ENCODE assay signal across 28 cellular contexts in the genomic region with DNA sequence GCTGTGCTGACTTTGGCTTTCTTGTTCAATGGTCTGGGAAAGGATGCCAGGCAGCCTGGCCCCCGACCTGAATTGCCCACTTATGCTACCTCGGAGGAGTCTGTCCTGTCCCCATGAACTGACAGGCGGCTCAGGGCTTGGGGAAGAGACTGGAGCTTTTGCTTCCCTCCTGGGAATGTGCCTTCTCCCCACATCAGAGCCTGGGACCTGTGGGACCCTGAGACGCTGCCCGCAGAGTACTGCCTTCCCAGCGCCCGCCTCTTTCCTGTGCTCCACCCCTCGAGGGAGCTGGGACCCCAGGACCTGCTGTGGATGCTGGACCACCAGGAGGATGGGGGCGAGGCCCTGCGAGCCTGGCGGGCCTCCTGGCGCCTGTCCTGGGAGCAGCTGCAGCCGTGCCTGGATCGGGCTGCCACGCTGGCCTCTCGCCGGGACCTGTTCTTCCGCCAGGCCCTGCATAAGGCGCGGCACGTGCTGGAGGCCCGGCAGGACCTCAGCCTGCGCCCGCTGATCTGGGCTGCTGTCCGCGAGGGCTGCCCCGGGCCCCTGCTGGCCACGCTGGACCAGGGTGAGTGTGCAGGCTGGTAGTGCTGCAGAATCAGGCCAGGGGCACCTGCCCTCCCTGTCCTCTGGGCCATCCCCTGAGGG.
"Had no signal": no experiment of that assay in that cellular context is flagged by ENCODE, and none has a peak within 500 bp of the region (broad histone marks: within the 10 kb centered on the region; RNA-seq: fewer than 3 reads in every experiment).

No MANE protein-coding gene starts in this region.

- H3K9me3 Mint-ChIP-seq: activated CD4-positive, alpha-beta memory T cell treated with anti-CD3 and anti-CD28 coated beads, Interleukin-2, amount 10 ng/mL, durations not matched to agents 7 days and 5 days; activated CD4-positive, alpha-beta T cell treated with anti-CD3 and anti-CD28 coated beads, Interleukin-2, amount 10 ng/mL, durations not matched to agents 7 days and 5 days; activated naive CD4-positive, alpha-beta T cell treated with anti-CD3 and anti-CD28 coated beads, Interleukin-2, amount 50 U/mL, for 72 hours; activated T-cell treated with anti-CD3 and anti-CD28 coated beads, Interleukin-2, amount 50 U/mL, for 72 hours; natural killer cell treated with Interleukin-12 subunit alpha and Interleukin-12 subunit beta and Interleukin-15 and Interleukin-18, amount 100 ng/mL, for 72 hours; stimulated activated naive B cell treated with anti-CD40 and anti-IgM and Interleukin-4, amounts not matched to agents 10 μg/mL and 1 μg/mL and 100 μg/mL, for 72 hours had no signal

- H3K36me3 ChIP-seq: breast epithelium had no signal

- H3K4me3 ChIP-seq: breast epithelium, esophagus squamous epithelium, lower lobe of right lung, sigmoid colon, smooth muscle cell, stomach, thyroid gland, upper lobe of left lung had no signal

- H3K27me3 Mint-ChIP-seq: activated CD4-positive, alpha-beta memory T cell treated with anti-CD3 and anti-CD28 coated beads, Interleukin-2, amount 10 ng/mL, durations not matched to agents 7 days and 5 days; activated CD4-positive, alpha-beta T cell treated with anti-CD3 and anti-CD28 coated beads, Interleukin-2, amount 10 ng/mL, durations not matched to agents 7 days and 5 days; natural killer cell treated with Interleukin-12 subunit alpha and Interleukin-12 subunit beta and Interleukin-15 and Interleukin-18, amount 100 ng/mL, for 72 hours; stimulated activated naive B cell treated with anti-CD40 and anti-IgM and Interleukin-4, amounts not matched to agents 10 μg/mL and 1 μg/mL and 100 μg/mL, for 72 hours; T-helper 17 cell had no signal

- H3K9me3 ChIP-seq: breast epithelium, esophagus squamous epithelium, lower lobe of right lung, sigmoid colon, stomach, thyroid gland, upper lobe of left lung had no signal

- DNase-seq: activated CD4-positive, alpha-beta memory T cell treated with anti-CD3 and anti-CD28 coated beads, Interleukin-2, amount 10 ng/mL, durations not matched to agents 7 days and 5 days; activated CD4-positive, CD25-positive, alpha-beta regulatory T cell treated with anti-CD3 and anti-CD28 coated beads, Interleukin-2, amount 50 U/mL, for 72 hours; activated naive CD4-positive, alpha-beta T cell; activated T-cell treated with anti-CD3 and anti-CD28 coated beads, Interleukin-2, amount 50 U/mL, for 72 hours; central memory CD4-positive, alpha-beta T cell; dermis blood vessel endothelial cell; effector CD4-positive, alpha-beta T cell; esophagus squamous epithelium; hippocampal formation; kidney; left colon; lower lobe of right lung; mesendoderm; sigmoid colon; stimulated activated CD4-positive, alpha-beta T cell treated with anti-CD3 and anti-CD28 coated beads, Interleukin-1b, Interleukin-23, amount 100 ng/mL, for 48 hours; stimulated activated CD4-positive, alpha-beta T cell treated with anti-CD3 and anti-CD28 coated beads, Interleukin-4, amount 100 ng/mL, for 4 hours; stimulated activated CD8-positive, alpha-beta memory T cell treated with anti-CD3 and anti-CD28 coated beads, Interleukin-4, amount 100 ng/mL, for 48 hours; stimulated activated naive B cell treated with anti-CD40 and anti-IgM and Interleukin-4, amounts not matched to agents 10 μg/mL and 1 μg/mL and 100 μg/mL, for 72 hours; stomach; T-helper 17 cell; thyroid gland had no signal

- H3K4me1 ChIP-seq: breast epithelium, thyroid gland had no signal

- H3K27me3 ChIP-seq: breast epithelium, esophagus squamous epithelium, sigmoid colon, stomach, thyroid gland, upper lobe of left lung had no signal

- ATAC-seq: activated naive CD4-positive, alpha-beta T cell treated with anti-CD3 and anti-CD28 coated beads, Interleukin-2, amount 50 U/mL, for 72 hours; activated T-cell treated with anti-CD3 and anti-CD28 coated beads, Interleukin-2, amount 50 U/mL, for 72 hours; left colon; lower lobe of right lung; natural killer cell treated with Interleukin-12 subunit alpha and Interleukin-12 subunit beta and Interleukin-15 and Interleukin-18, amount 100 ng/mL, for 72 hours; stimulated activated naive B cell treated with anti-CD40 and anti-IgM and Interleukin-4, amounts not matched to agents 10 μg/mL and 1 μg/mL and 100 μg/mL, for 72 hours; T-helper 17 cell had no signal

- H3K36me3 Mint-ChIP-seq: activated naive CD4-positive, alpha-beta T cell treated with anti-CD3 and anti-CD28 coated beads, Interleukin-2, amount 50 U/mL, for 72 hours; natural killer cell treated with Interleukin-12 subunit alpha and Interleukin-12 subunit beta and Interleukin-15 and Interleukin-18, amount 100 ng/mL, for 72 hours had no signal

- H3K4me2 ChIP-seq: smooth muscle cell had no signal

- H3K27ac ChIP-seq: breast epithelium, epithelial cell of prostate, esophagus squamous epithelium, lower lobe of right lung, sigmoid colon, stomach, thyroid gland, upper lobe of left lung had no signal

- H3K27ac Mint-ChIP-seq: activated CD4-positive, alpha-beta memory T cell treated with anti-CD3 and anti-CD28 coated beads, Interleukin-2, amount 10 ng/mL, durations not matched to agents 7 days and 5 days; activated T-cell treated with anti-CD3 and anti-CD28 coated beads, Interleukin-2, amount 50 U/mL, for 72 hours; natural killer cell treated with Interleukin-12 subunit alpha and Interleukin-12 subunit beta and Interleukin-15 and Interleukin-18, amount 100 ng/mL, for 72 hours had no signal

- H3K4me3 Mint-ChIP-seq: activated CD4-positive, alpha-beta memory T cell treated with anti-CD3 and anti-CD28 coated beads, Interleukin-2, amount 10 ng/mL, durations not matched to agents 7 days and 5 days; activated CD4-positive, alpha-beta T cell treated with anti-CD3 and anti-CD28 coated beads, Interleukin-2, amount 10 ng/mL, durations not matched to agents 7 days and 5 days; activated T-cell treated with anti-CD3 and anti-CD28 coated beads, Interleukin-2, amount 50 U/mL, for 72 hours; natural killer cell treated with Interleukin-12 subunit alpha and Interleukin-12 subunit beta and Interleukin-15 and Interleukin-18, amount 100 ng/mL, for 72 hours; stimulated activated naive B cell treated with anti-CD40 and anti-IgM and Interleukin-4, amounts not matched to agents 10 μg/mL and 1 μg/mL and 100 μg/mL, for 72 hours; T-helper 17 cell had no signal
